Comparison of ENCODE assay signal across 8 cellular contexts in the genomic region with DNA sequence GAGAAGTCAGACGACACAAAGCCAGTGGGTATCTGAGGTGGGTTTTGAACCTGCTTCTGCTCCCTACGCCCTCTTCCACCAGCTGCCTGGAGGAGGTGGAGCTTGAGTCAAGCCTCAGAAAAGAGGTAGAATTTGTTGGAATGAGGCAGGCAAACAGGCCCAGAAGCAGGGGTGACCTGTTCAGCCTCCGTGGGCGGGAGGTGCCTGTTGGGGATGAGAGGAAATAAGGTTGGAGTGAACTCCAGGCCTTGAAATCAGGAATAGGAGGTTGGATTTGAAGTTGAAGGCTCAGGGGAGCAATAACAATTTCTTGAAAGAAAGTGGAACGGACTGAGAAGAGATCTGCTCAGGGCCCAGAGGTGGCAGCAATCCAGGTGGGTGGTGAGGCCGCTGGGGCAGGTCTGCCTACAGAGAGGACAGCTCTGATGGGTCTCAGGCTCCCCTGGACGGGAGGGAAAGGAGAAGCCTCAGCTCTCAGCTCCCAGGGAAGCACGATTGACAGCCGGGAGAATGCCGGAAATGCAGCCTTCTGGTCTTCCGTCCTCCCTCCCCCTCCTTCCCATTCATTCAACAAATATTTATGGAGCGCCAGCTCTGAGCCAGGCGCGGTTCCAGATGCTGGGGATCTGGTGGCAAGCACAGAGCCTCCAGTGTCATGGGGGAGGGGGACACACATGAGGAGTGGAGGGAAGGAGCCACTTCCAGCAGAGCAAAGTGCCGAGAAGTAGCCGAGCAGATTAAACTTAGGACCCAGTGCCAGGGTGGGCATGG.
DNase-seq lines count a peak whose midpoint lies in the region; ATAC-seq and TF ChIP-seq lines count a peak whose summit lies in the region.

No MANE protein-coding gene starts in this region.

- H3K27ac ChIP-seq in IMR-90 (ENCODE audit: insufficient read depth, low read length) (peak overlapping the region; percentile 81), mesendoderm (ENCODE audit: low read depth, low read length) (peak overlapping the region; percentile 10)

- H4K8ac ChIP-seq in IMR-90 (ENCODE audit: low read depth in 2 of 2, low read length in 2 of 2): peak overlapping the region; percentile 83 to 94
- no peak overlapping the region for H4K8ac ChIP-seq in mesendoderm (ENCODE audit: low read depth, low read length)

- H3K14ac ChIP-seq in IMR-90 (replicated peaks; ENCODE audit: low read depth, low read length): peak overlapping the region; percentile 91

- CTCF ChIA-PET in IMR-90 (lab: Yijun Ruan, JAX): interaction anchor here (1.0 to 2.4 kb wide), 6 partner anchors 13 to 79 kb away, joined by 3 to 7 read pairs (median 4); no protein-coding TSS in a partner anchor
- CTCF ChIA-PET in T-cell (lab: Charles Lee): no interaction called here
- CTCF ChIA-PET in activated naive CD4-positive, alpha-beta T cell treated with anti-CD3 and anti-CD28 coated beads, Interleukin-2, amount 10 ng/mL, durations not matched to agents 7 days and 5 days (lab: Charles Lee): no interaction called here

- peaks cover 65 to 75% of the 10 kb centered on the region in 2 donors for H3K27me3 Mint-ChIP-seq in T-cell
- peaks cover 90% of the 10 kb centered on the region for H3K27me3 Mint-ChIP-seq in activated naive CD4-positive, alpha-beta T cell treated with anti-CD3 and anti-CD28 coated beads, Interleukin-2, amount 10 ng/mL, durations not matched to agents 7 days and 5 days

- peak overlapping the region; percentile 77 for H3K56ac ChIP-seq in IMR-90 (ENCODE audit: extremely low read depth, insufficient read depth, low read length)
- H3K56ac ChIP-seq in mesendoderm (ENCODE audit: low read length): no peak overlapping the region

- H4K91ac ChIP-seq in IMR-90 (ENCODE audit: insufficient read depth, low read depth, low read length): peak overlapping the region; percentile 96

- H4K20me1 ChIP-seq in IMR-90 (ENCODE audit: insufficient read depth, low read length): peaks cover 62% of the 10 kb centered on the region

- peak overlapping the region; percentile 45 for H3K9ac ChIP-seq in IMR-90 (ENCODE audit: low read depth, low read length)
- H3K9ac ChIP-seq in mesendoderm (ENCODE audit: low read length): peak overlapping the region; percentile 43

- TF ChIP-seq RAD21 in IMR-90 (IDR thresholded peaks at IDR 0.05; ENCODE audit: low read length): 0 out of 2 replicates have a peak, but pooled peaks have one; percentile 3

- H2BK120ac ChIP-seq in IMR-90 (ENCODE audit: low read depth, low read length): peak overlapping the region; percentile 96
- H2BK120ac ChIP-seq in mesendoderm (ENCODE audit: low read depth, low read length): no peak overlapping the region

- H3K4ac ChIP-seq in IMR-90 (ENCODE audit: low read depth, low read length) (peak overlapping the region; percentile 95), mesendoderm (ENCODE audit: low read depth, low read length) (no peak overlapping the region)

- H3K9me3 ChIP-seq in IMR-90 (ENCODE audit: control insufficient read depth, insufficient read depth, low read length): no peaks in the 10 kb centered on the region

- peaks cover 0 to 2% (median 2%) of the 10 kb centered on the region in 3 donors for H3K4me1 Mint-ChIP-seq in T-cell
- no peaks in the 10 kb centered on the region for H3K4me1 Mint-ChIP-seq in activated naive CD4-positive, alpha-beta T cell treated with anti-CD3 and anti-CD28 coated beads, Interleukin-2, amount 10 ng/mL, durations not matched to agents 7 days and 5 days

- H3K27me3 ChIP-seq in IMR-90 (ENCODE audit: control insufficient read depth, insufficient read depth, low read length) (no peaks in the 10 kb centered on the region), mesendoderm (ENCODE audit: insufficient read depth, low read length, poor library complexity) (no peaks in the 10 kb centered on the region)

- no TSS peak for BruUV-seq in IMR-90 (replicated peaks; lab: Mats Ljungman, UMichigan)

- H3K79me1 ChIP-seq in IMR-90 (ENCODE audit: low read depth in 1 of 2, low read length in 2 of 2): peaks cover 7 to 86% of the 10 kb centered on the region in 2 experiments; a peak in 3 of 4 replicates
- peaks cover 27% of the 10 kb centered on the region for H3K79me1 ChIP-seq in mesendoderm (ENCODE audit: low read length)

- peak overlapping the region; percentile 93 for H2BK20ac ChIP-seq in IMR-90 (ENCODE audit: low read depth, low read length)

- peak overlapping the region; percentile 92 for H2AK9ac ChIP-seq in IMR-90 (replicated peaks; ENCODE audit: low read depth, low read length, poor library complexity)

- no peaks in the 10 kb centered on the region for H3K9me3 Mint-ChIP-seq in T-cell
- H3K9me3 Mint-ChIP-seq in activated naive CD4-positive, alpha-beta T cell treated with anti-CD3 and anti-CD28 coated beads, Interleukin-2, amount 10 ng/mL, durations not matched to agents 7 days and 5 days: no peaks in the 10 kb centered on the region

- peak overlapping the region; percentile 64 for H3K18ac ChIP-seq in IMR-90 (ENCODE audit: low read depth, low read length)
- H3K18ac ChIP-seq in mesendoderm (ENCODE audit: low read length): peak overlapping the region; percentile 11

- dilution Hi-C loops in IMR-90 (cut with HindIII; ENCODE audit: low sequenced_read_pairs, unreplicated experiment): no loop called here

- no peak overlapping the region for H3K4me3 Mint-ChIP-seq in T-cell
- no peak overlapping the region for H3K4me3 Mint-ChIP-seq in activated naive CD4-positive, alpha-beta T cell treated with anti-CD3 and anti-CD28 coated beads, Interleukin-2, amount 10 ng/mL, durations not matched to agents 7 days and 5 days

- H3K4me2 ChIP-seq in IMR-90 (ENCODE audit: low read depth, low read length): peak overlapping the region; percentile 79
- no peak overlapping the region for H3K4me2 ChIP-seq in mesendoderm (ENCODE audit: low read length)

- peak; percentile 91 for DNase-seq in AG10803 (ENCODE audit: low read depth)
- peak; percentile 89 for DNase-seq in IMR-90
- DNase-seq in T47D (ENCODE audit: low read depth in 1 of 2, low spot score in 1 of 2): peak; percentile 76 to 90
- peak; percentile 85 for DNase-seq in mesendoderm
- no peak for DNase-seq in T-cell
- DNase-seq in activated naive CD4-positive, alpha-beta T cell treated with anti-CD3 and anti-CD28 coated beads, Interleukin-2, amount 10 ng/mL, durations not matched to agents 7 days and 5 days: no peak
- no peak for DNase-seq in SKM-1 treated with dmso at 0.1 percent for 144 hours (lab: John Stamatoyannopoulos, UW; ENCODE audit: unreplicated experiment)

- WGBS in IMR-90 (ENCODE audit: extremely low coverage in 2 of 2, insufficient read length in 1 of 2), 2 experiments: 0% methylated on average over 3 of the region's 16 CpGs; no CpG with 5 or more reads in 1 of the 2 experiments
- no CpG with 5 or more reads among the region's 16 CpGs for WGBS in mesendoderm (ENCODE audit: extremely low coverage, insufficient coverage, low lambda C conversion rate)

- POLR2A ChIA-PET in IMR-90 (lab: Charles Lee; ENCODE audit: unreplicated experiment) (no interaction called here), T-cell (lab: Charles Lee) (no interaction called here)

- H2BK5ac ChIP-seq in IMR-90 (ENCODE audit: low read depth, low read length, poor library complexity, severe bottlenecking): peak overlapping the region; percentile 88
- H2BK5ac ChIP-seq in mesendoderm (ENCODE audit: low read length): no peak overlapping the region

- TF ChIP-seq CTCF in AG10803 (conservative IDR thresholded peaks at IDR 0.05; ENCODE audit: low read length) (no peak), IMR-90 (conservative IDR thresholded peaks at IDR 0.05; ENCODE audit: low read depth, low read length) (no peak)

- H3K23ac ChIP-seq in IMR-90 (ENCODE audit: low read depth, low read length) (peak overlapping the region; percentile 91), mesendoderm (ENCODE audit: low read length) (no peak overlapping the region)

- no peak overlapping the region for H3K27ac Mint-ChIP-seq in T-cell
- no peak overlapping the region for H3K27ac Mint-ChIP-seq in activated naive CD4-positive, alpha-beta T cell treated with anti-CD3 and anti-CD28 coated beads, Interleukin-2, amount 10 ng/mL, durations not matched to agents 7 days and 5 days

- in situ Hi-C loops in IMR-90 (cut with MboI; ENCODE audit: low sequenced_read_pairs): no loop called here
- in situ Hi-C loops in T47D (cut with HindIII; ENCODE audit: low pct_unique_long_range_greater_than_20kb, low sequenced_read_pairs): no loop called here

- H3K79me2 ChIP-seq in mesendoderm (ENCODE audit: control insufficient read depth, insufficient read depth, low read length): peaks cover 62% of the 10 kb centered on the region

- ATAC-seq in IMR-90 (ENCODE audit: low read depth) (peak; percentile 45), T-cell (replicated peaks in 1 of 4) (no peak), GM19023 (IDR thresholded peaks at IDR 0.05; ENCODE audit: unreplicated experiment) (no peak)

- H3K4me3 ChIP-seq in AG10803 (ENCODE audit: low read length) (peak overlapping the region; percentile 87), IMR-90 (ENCODE audit: insufficient read depth, low read depth, low read length) (no peak overlapping the region), mesendoderm (ENCODE audit: low read length) (no peak overlapping the region)

- H2BK15ac ChIP-seq in IMR-90 (ENCODE audit: low read depth, low read length) (peak overlapping the region; percentile 82; the same call in 2 of the 3 replicates), mesendoderm (replicated peaks; ENCODE audit: low read depth) (no peak overlapping the region)

- peaks cover 9% of the 10 kb centered on the region for H3K9me1 ChIP-seq in IMR-90 (ENCODE audit: insufficient read depth, low read length)

- H3K36me3 ChIP-seq in IMR-90 (ENCODE audit: control insufficient read depth, insufficient read depth, low read length): peaks cover 13% of the 10 kb centered on the region
- H3K36me3 ChIP-seq in mesendoderm (ENCODE audit: control insufficient read depth, insufficient read depth, low read length): no peaks in the 10 kb centered on the region

- H3K4me1 ChIP-seq in IMR-90 (ENCODE audit: control insufficient read depth, insufficient read depth, low read length): peaks cover 43% of the 10 kb centered on the region
- peaks cover 10% of the 10 kb centered on the region for H3K4me1 ChIP-seq in mesendoderm (ENCODE audit: control insufficient read depth, low read depth, low read length)

- H4K5ac ChIP-seq in IMR-90 (ENCODE audit: low read depth, low read length) (peak overlapping the region; percentile 39), mesendoderm (ENCODE audit: low read length) (no peak overlapping the region)

- intact Hi-C loops in IMR-90 (cut with micrococcal nuclease): loop anchor here (1.0 to 5.0 kb wide), 5 partner anchors 19 to 62 kb away; no protein-coding TSS in a partner anchor

- peak overlapping the region; percentile 67 for H2AFZ ChIP-seq in IMR-90 (replicated peaks; ENCODE audit: low read length, poor library complexity)

- peak; percentile 55; the same call in 1 of the 2 replicates for TF ChIP-seq POLR2A in IMR-90 (IDR thresholded peaks at IDR 0.05; ENCODE audit: low read depth, low read length)

- H2AK5ac ChIP-seq in IMR-90 (ENCODE audit: low read depth, low read length) (peak overlapping the region; percentile 98), mesendoderm (ENCODE audit: low read length) (no peak overlapping the region)

- H3K36me3 Mint-ChIP-seq in T-cell: no peaks in the 10 kb centered on the region
- no peaks in the 10 kb centered on the region for H3K36me3 Mint-ChIP-seq in activated naive CD4-positive, alpha-beta T cell treated with anti-CD3 and anti-CD28 coated beads, Interleukin-2, amount 10 ng/mL, durations not matched to agents 7 days and 5 days

Comparison
In these comparisons a context has a peak if more than half of its experiments do, and no peak if none do; other contexts are left out.
1. DNase-seq: peak in AG10803 (single experiment), IMR-90 (single experiment), T47D (2 of 2) and mesendoderm (single experiment); none in T-cell (0 of 34), activated naive CD4-positive, alpha-beta T cell treated with anti-CD3 and anti-CD28 coated beads, Interleukin-2, amount 10 ng/mL, durations not matched to agents 7 days and 5 days (single experiment) and SKM-1 treated with dmso at 0.1 percent for 144 hours (single experiment).